Comparison of ENCODE assay signal across 28 cellular contexts in genomic region chr10:111811515-111811914, GRCh38.
"Had no signal": no experiment of that assay in that cellular context is flagged by ENCODE, and none has a peak within 500 bp of the region (broad histone marks: within the 10 kb centered on the region; RNA-seq: fewer than 3 reads in every experiment).

No MANE protein-coding gene starts in this region.

- DNase-seq: colonic mucosa; cortex of kidney; effector CD8-positive, alpha-beta T cell; effector memory CD8-positive, alpha-beta T cell; endodermal cell; erythroblast; esophagus squamous epithelium; foreskin fibroblast; foreskin melanocyte; gastrocnemius medialis; heart left ventricle; hypothalamus; immature natural killer cell; left cardiac atrium; left lung; left ventricle myocardium superior; lower lobe of right lung; mesenchymal stem cell; mucosa of descending colon; naive B cell had no signal

- H3K27me3 ChIP-seq: colonic mucosa, esophagus squamous epithelium, gastrocnemius medialis, heart left ventricle, hepatocyte, left lung had no signal

- ATAC-seq: effector memory CD8-positive, alpha-beta T cell; esophagus mucosa; gastrocnemius medialis; heart left ventricle; left cardiac atrium; left lung; left ventricle myocardium superior; lower lobe of right lung; mucosa of descending colon had no signal

- H3K36me3 Mint-ChIP-seq: immature natural killer cell, mesothelial cell of epicardium, naive B cell had no signal

- H2AFZ ChIP-seq: hepatocyte had no signal

- H3K36me3 ChIP-seq: colonic mucosa, esophagus squamous epithelium, gastrocnemius medialis, heart left ventricle, left lung, lower lobe of right lung had no signal

- H3K4me3 ChIP-seq: colonic mucosa, esophagus squamous epithelium, gastrocnemius medialis, heart left ventricle, hepatocyte, left lung, lower lobe of right lung, mucosa of descending colon had no signal

- H3K4me1 ChIP-seq: colonic mucosa, esophagus squamous epithelium, gastrocnemius medialis, heart left ventricle, left lung, lower lobe of right lung had no signal

- H3K27ac Mint-ChIP-seq: dendritic cell treated with granulocyte-macrophage colony-stimulating factor and Interleukin-4, amounts not matched to agents 40 ng/mL and 50 ng/mL, for 4 days; effector memory CD8-positive, alpha-beta T cell; endodermal cell; immature natural killer cell; mesothelial cell of epicardium; naive B cell had no signal

- FAIRE-seq: endometrium, islet of Langerhans, keratinocyte had no signal

- H3K4me1 Mint-ChIP-seq: immature natural killer cell, naive B cell had no signal

- H3K27me3 Mint-ChIP-seq: dendritic cell treated with granulocyte-macrophage colony-stimulating factor and Interleukin-4, amounts not matched to agents 40 ng/mL and 50 ng/mL, for 4 days; naive B cell had no signal

- H3K79me2 ChIP-seq: hepatocyte had no signal

- H3K27ac ChIP-seq: colonic mucosa, epithelial cell of prostate, esophagus squamous epithelium, gastrocnemius medialis, heart left ventricle, hepatocyte, left lung, lower lobe of right lung had no signal

- H3K9me3 ChIP-seq: colonic mucosa, esophagus squamous epithelium, gastrocnemius medialis, heart left ventricle, left lung, lower lobe of right lung, mucosa of descending colon had no signal

- H3K4me3 Mint-ChIP-seq: dendritic cell treated with granulocyte-macrophage colony-stimulating factor and Interleukin-4, amounts not matched to agents 40 ng/mL and 50 ng/mL, for 4 days; effector memory CD8-positive, alpha-beta T cell; endodermal cell; immature natural killer cell; mesothelial cell of epicardium; naive B cell had no signal

- H3K4me2 ChIP-seq: hepatocyte had no signal
